In the genomic region with DNA sequence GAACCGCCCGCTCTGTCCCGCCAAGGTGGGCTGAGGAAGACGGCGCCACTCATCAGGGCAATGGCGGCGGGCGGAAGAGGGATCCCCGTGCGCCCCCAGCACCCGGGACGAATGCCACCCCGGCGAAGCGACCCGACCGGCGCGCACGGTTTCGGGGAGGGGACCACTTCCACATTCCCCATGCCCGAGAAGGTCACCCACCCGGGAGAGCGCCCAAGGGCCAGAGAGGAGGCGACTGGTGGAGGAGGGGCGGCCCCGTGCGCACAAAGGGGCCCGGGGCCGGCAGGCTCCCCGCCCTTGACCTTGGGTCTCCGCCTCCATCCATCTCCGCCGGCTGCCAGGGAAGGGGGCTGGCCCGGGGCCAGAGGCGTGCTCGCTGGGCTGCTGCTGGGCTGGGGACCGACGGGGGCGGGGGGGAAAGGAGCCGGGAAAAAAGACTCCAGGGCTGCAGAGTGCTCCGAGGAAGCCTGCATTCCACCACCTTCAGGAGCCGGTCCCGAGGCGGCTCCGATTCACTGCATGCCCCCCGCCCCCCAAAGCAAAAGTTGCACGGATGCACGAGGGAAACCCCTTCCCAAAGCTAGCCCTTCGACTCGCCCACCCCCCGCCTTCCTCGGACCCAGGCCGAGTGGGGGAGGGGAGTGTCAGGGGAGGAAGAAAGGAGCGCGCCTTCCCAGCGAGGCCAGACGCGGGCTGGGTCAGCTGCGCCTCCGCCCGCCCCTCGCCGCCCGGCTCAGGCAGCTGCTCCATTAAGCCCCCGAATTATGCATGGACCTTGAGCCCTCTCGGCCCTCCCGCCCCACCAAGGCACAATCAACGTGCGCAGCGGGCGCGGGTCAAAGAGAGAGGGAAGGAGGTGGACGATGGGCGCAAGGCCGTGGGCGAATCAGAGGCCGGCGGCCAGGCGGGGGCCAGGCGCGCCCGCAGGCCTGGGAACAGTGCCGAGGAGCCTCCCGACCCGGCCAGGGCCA, we compare ENCODE assay signal across 11 cellular contexts. TPM values are rescaled to one million over a fixed set of nuclear protein-coding genes. Genes with fewer than 3 reads are reported as not detected.
DNase-seq lines count a peak whose midpoint lies in the region; ATAC-seq lines count a peak whose summit lies in the region.
"Had no signal": no experiment of that assay in that cellular context is flagged by ENCODE, and none has a peak within 500 bp of the region (broad histone marks: within the 10 kb centered on the region; RNA-seq: fewer than 3 reads in every experiment).

No MANE protein-coding gene starts in this region.

- H3K36me3 Mint-ChIP-seq in activated T-helper 17 cell treated with anti-CD3 and anti-CD28 coated beads, Interleukin-2, amount 50 U/mL, for 72 hours (ENCODE audit: low read depth) = peaks cover 92% of the 10 kb centered on the region

- H3K27ac Mint-ChIP-seq in activated T-helper 17 cell treated with anti-CD3 and anti-CD28 coated beads, Interleukin-2, amount 50 U/mL, for 72 hours = peak overlapping the region; percentile 88

- in situ Hi-C loops in HAP-1 (cut with MboI; ENCODE audit: low sequenced_read_pairs) = loop anchor here (10.0 kb wide), 1 partner anchor 351 kb away; no protein-coding TSS in a partner anchor

- H3K27me3 Mint-ChIP-seq in activated T-helper 17 cell treated with anti-CD3 and anti-CD28 coated beads, Interleukin-2, amount 50 U/mL, for 72 hours = no peaks in the 10 kb centered on the region

- H3K27me3 ChIP-seq in HAP-1 (ENCODE audit: low read depth) = no peaks in the 10 kb centered on the region

- H3K4me1 Mint-ChIP-seq in activated T-helper 17 cell treated with anti-CD3 and anti-CD28 coated beads, Interleukin-2, amount 50 U/mL, for 72 hours = peaks cover 53% of the 10 kb centered on the region

- ATAC-seq in activated T-helper 17 cell treated with anti-CD3 and anti-CD28 coated beads, Interleukin-2, amount 50 U/mL, for 72 hours (replicated peaks) = no peak

- H3K9me3 ChIP-seq in HAP-1 = no peaks in the 10 kb centered on the region

- peaks cover 33% of the 10 kb centered on the region for H3K4me1 ChIP-seq in HAP-1

- peak; percentile 65 to 86 for DNase-seq in HAP-1 (ENCODE audit: low spot score in 2 of 2)
- DNase-seq in NCI-H748 treated with DMSO at 0.1 percent for 48 hours (lab: John Stamatoyannopoulos, UW) = no peak
- DNase-seq in activated CD4-positive, alpha-beta T cell treated with anti-CD3 and anti-CD28 coated beads, Interleukin-2, amount 50 U/mL, for 48 hours = no peak
- no peak for DNase-seq in effector CD8-positive, alpha-beta T cell (lab: John Stamatoyannopoulos, UW)
- no peak for DNase-seq in activated CD4-positive, alpha-beta T cell treated with anti-CD3 and anti-CD28 coated beads, Interleukin-2, amount 50 U/mL, for 4 hours
- DNase-seq: GDM1, NCI-H1105, occipital lobe had no signal

- H3K4me3 ChIP-seq in HAP-1 = peak overlapping the region; percentile 26
- peak overlapping the region; percentile 55 for H3K4me3 ChIP-seq in iPS-11a (ENCODE audit: low read depth, low read length)
- peak overlapping the region; percentile 3 to 43 (median 22) for H3K4me3 ChIP-seq in skin epidermis

- peak overlapping the region; percentile 96 for H3K4me3 Mint-ChIP-seq in activated T-helper 17 cell treated with anti-CD3 and anti-CD28 coated beads, Interleukin-2, amount 50 U/mL, for 72 hours

- no peaks in the 10 kb centered on the region for H3K36me3 ChIP-seq in HAP-1 (replicated peaks)

- H3K27ac ChIP-seq in skin epidermis = peak overlapping the region; percentile 54 to 99 (median 76)

- H3K9me3 Mint-ChIP-seq in activated T-helper 17 cell treated with anti-CD3 and anti-CD28 coated beads, Interleukin-2, amount 50 U/mL, for 72 hours = no peaks in the 10 kb centered on the region

RNA-seq across cellular contexts. Expression of a gene that starts 26.2 kb away (rescaled TPM):
- total RNA-seq in activated T-helper 17 cell treated with anti-CD3 and anti-CD28 coated beads, Interleukin-2, amount 50 U/mL, for 72 hours = 10 to 100 TPM; 51.4 to 52.9 TPM

Comparison
In these comparisons a context has a peak if more than half of its experiments do, and no peak if none do; other contexts are left out.
1. DNase-seq: peak in HAP-1 (2 of 2); none in NCI-H748 treated with DMSO at 0.1 percent for 48 hours (single experiment), activated CD4-positive, alpha-beta T cell treated with anti-CD3 and anti-CD28 coated beads, Interleukin-2, amount 50 U/mL, for 48 hours (0 of 2), effector CD8-positive, alpha-beta T cell (single experiment) and activated CD4-positive, alpha-beta T cell treated with anti-CD3 and anti-CD28 coated beads, Interleukin-2, amount 50 U/mL, for 4 hours (0 of 2).
2. Peak in every context shown above with its lines, with median percentiles within 50 percentile points of each other: H3K4me3 ChIP-seq.